7 cellular contexts compared by ENCODE assay signal in the genomic region with DNA sequence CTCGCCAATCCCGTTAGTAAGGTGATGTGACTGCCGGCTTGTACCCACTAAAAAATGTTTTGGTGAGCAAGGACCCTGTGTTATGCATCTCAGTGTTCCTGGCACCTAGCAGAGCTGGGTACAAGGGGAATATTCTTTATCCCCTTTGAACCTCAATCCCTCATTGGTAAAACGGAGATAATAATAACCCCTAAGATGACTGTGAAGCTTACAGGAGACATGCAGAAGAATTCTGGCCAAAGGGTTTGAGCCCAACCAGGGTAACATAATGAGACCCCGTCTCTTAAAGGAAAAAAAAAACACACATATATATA. TPM values are rescaled to one million over a fixed set of nuclear protein-coding genes. Genes with fewer than 3 reads are reported as not detected.
DNase-seq lines count a peak whose midpoint lies in the region; ATAC-seq and TF ChIP-seq lines count a peak whose summit lies in the region.

No MANE protein-coding gene starts in this region.

- no peak overlapping the region for H3K27ac Mint-ChIP-seq in activated CD4-positive, alpha-beta memory T cell treated with anti-CD3 and anti-CD28 coated beads, Interleukin-2, amount 10 ng/mL, durations not matched to agents 7 days and 5 days
- peak overlapping the region; percentile 98 for H3K27ac Mint-ChIP-seq in stimulated activated naive B cell treated with anti-CD40 and anti-IgM and Interleukin-4, amounts not matched to agents 10 μg/mL and 1 μg/mL and 100 μg/mL, for 72 hours

- H3K4me3 ChIP-seq in HL-60 (replicated peaks; ENCODE audit: insufficient read depth, low read length) (peak overlapping the region; percentile 70), iPS-18a (ENCODE audit: low read length) (peak overlapping the region; percentile 89)

- DNase-seq in HL-60 (ENCODE audit: low read depth in 1 of 2, low spot score in 1 of 2) (no peak), NCI-H69 (lab: John Stamatoyannopoulos, UW) (no peak)
- no peak for DNase-seq in activated CD4-positive, alpha-beta memory T cell treated with anti-CD3 and anti-CD28 coated beads, Interleukin-2, amount 10 ng/mL, durations not matched to agents 7 days and 5 days
- no peak for DNase-seq in stimulated activated naive B cell treated with anti-CD40 and anti-IgM and Interleukin-4, amounts not matched to agents 10 μg/mL and 1 μg/mL and 100 μg/mL, for 72 hours

- H3K27ac ChIP-seq in HL-60 (replicated peaks) = peak overlapping the region; percentile 69
- H3K27ac ChIP-seq in iPS-18a (ENCODE audit: low read length) = no peak overlapping the region

- H3K9me3 ChIP-seq in iPS-18a (ENCODE audit: control insufficient read depth, low read depth, low read length) = no peaks in the 10 kb centered on the region

- H3K27me3 ChIP-seq in HL-60 (ENCODE audit: insufficient read depth, poor library complexity, severe bottlenecking) = no peaks in the 10 kb centered on the region
- no peaks in the 10 kb centered on the region for H3K27me3 ChIP-seq in iPS-18a (ENCODE audit: control insufficient read depth, insufficient read depth, low read length)

- POLR2A ChIA-PET in activated CD4-positive, alpha-beta memory T cell treated with anti-CD3 and anti-CD28 coated beads, Interleukin-2, amount 10 ng/mL, durations not matched to agents 7 days and 5 days (lab: Charles Lee) = interaction anchor here (0.8 to 3.2 kb wide), 9 partner anchors 10 to 170 kb away, joined by 3 to 22 read pairs (median 3); partner anchors contain the start of genes EARS2 and UBFD1

- peaks cover 21% of the 10 kb centered on the region for H3K36me3 Mint-ChIP-seq in activated CD4-positive, alpha-beta memory T cell treated with anti-CD3 and anti-CD28 coated beads, Interleukin-2, amount 10 ng/mL, durations not matched to agents 7 days and 5 days (ENCODE audit: low read depth)
- H3K36me3 Mint-ChIP-seq in stimulated activated naive B cell treated with anti-CD40 and anti-IgM and Interleukin-4, amounts not matched to agents 10 μg/mL and 1 μg/mL and 100 μg/mL, for 72 hours = peaks cover 20 to 39% of the 10 kb centered on the region in 2 donors

- no peak for ATAC-seq in stimulated activated naive B cell treated with anti-CD40 and anti-IgM and Interleukin-4, amounts not matched to agents 10 μg/mL and 1 μg/mL and 100 μg/mL, for 72 hours (replicated peaks)
- ATAC-seq in GM21737 (IDR thresholded peaks at IDR 0.05; ENCODE audit: unreplicated experiment) = no peak
- ATAC-seq in GM18498 (IDR thresholded peaks at IDR 0.05; ENCODE audit: unreplicated experiment) = no peak

- peaks cover under 1% of the 10 kb centered on the region for H3K36me3 ChIP-seq in iPS-18a (ENCODE audit: control insufficient read depth, low read depth, low read length)

- H3K9ac ChIP-seq in iPS-18a (ENCODE audit: low read length) = peak overlapping the region; percentile 69

- peaks cover 60% of the 10 kb centered on the region for H3K4me1 Mint-ChIP-seq in activated CD4-positive, alpha-beta memory T cell treated with anti-CD3 and anti-CD28 coated beads, Interleukin-2, amount 10 ng/mL, durations not matched to agents 7 days and 5 days
- peaks cover 42 to 63% of the 10 kb centered on the region in 2 donors for H3K4me1 Mint-ChIP-seq in stimulated activated naive B cell treated with anti-CD40 and anti-IgM and Interleukin-4, amounts not matched to agents 10 μg/mL and 1 μg/mL and 100 μg/mL, for 72 hours

- TF ChIP-seq CTCF in HL-60 (IDR thresholded peaks at IDR 0.05; ENCODE audit: insufficient read depth, low read length) = no peak

- no peaks in the 10 kb centered on the region for H3K9me3 Mint-ChIP-seq in activated CD4-positive, alpha-beta memory T cell treated with anti-CD3 and anti-CD28 coated beads, Interleukin-2, amount 10 ng/mL, durations not matched to agents 7 days and 5 days
- peaks cover 2 to 6% of the 10 kb centered on the region in 2 donors for H3K9me3 Mint-ChIP-seq in stimulated activated naive B cell treated with anti-CD40 and anti-IgM and Interleukin-4, amounts not matched to agents 10 μg/mL and 1 μg/mL and 100 μg/mL, for 72 hours

- peaks cover 14% of the 10 kb centered on the region for H3K4me1 ChIP-seq in iPS-18a (ENCODE audit: control insufficient read depth, low read depth, low read length)

- peak overlapping the region; percentile 90 for H3K4me3 Mint-ChIP-seq in activated CD4-positive, alpha-beta memory T cell treated with anti-CD3 and anti-CD28 coated beads, Interleukin-2, amount 10 ng/mL, durations not matched to agents 7 days and 5 days
- H3K4me3 Mint-ChIP-seq in stimulated activated naive B cell treated with anti-CD40 and anti-IgM and Interleukin-4, amounts not matched to agents 10 μg/mL and 1 μg/mL and 100 μg/mL, for 72 hours = peak overlapping the region; percentile 87 to 97

- CTCF ChIA-PET in activated CD4-positive, alpha-beta memory T cell treated with anti-CD3 and anti-CD28 coated beads, Interleukin-2, amount 10 ng/mL, durations not matched to agents 7 days and 5 days (lab: Charles Lee) = interaction anchor here (1.8 to 1.9 kb wide), 2 partner anchors 48 to 87 kb away, joined by 5 to 6 read pairs; partner anchors contain the start of genes EARS2, NDUFAB1 and UBFD1

- no peaks in the 10 kb centered on the region for H3K27me3 Mint-ChIP-seq in activated CD4-positive, alpha-beta memory T cell treated with anti-CD3 and anti-CD28 coated beads, Interleukin-2, amount 10 ng/mL, durations not matched to agents 7 days and 5 days
- H3K27me3 Mint-ChIP-seq in stimulated activated naive B cell treated with anti-CD40 and anti-IgM and Interleukin-4, amounts not matched to agents 10 μg/mL and 1 μg/mL and 100 μg/mL, for 72 hours = no peaks in the 10 kb centered on the region

RNA-seq across cellular contexts. Expression of gene GGA2, which starts 0.9 kb away (rescaled TPM):
- total RNA-seq in activated CD4-positive, alpha-beta memory T cell treated with anti-CD3 and anti-CD28 coated beads, Interleukin-2, amount 10 ng/mL, durations not matched to agents 7 days and 5 days = 10 to 100 TPM; 95.3 to 97.8 TPM

RNA-seq across cellular contexts. Expression of gene EARS2, which starts 47.8 kb away (rescaled TPM):
- total RNA-seq in activated CD4-positive, alpha-beta memory T cell treated with anti-CD3 and anti-CD28 coated beads, Interleukin-2, amount 10 ng/mL, durations not matched to agents 7 days and 5 days = 10 to 100 TPM in 1 of 2 experiments, 1 to 10 TPM in 1; 9.3 to 11.0 TPM

RNA-seq across cellular contexts. Expression of gene UBFD1, which starts 48.1 kb away (rescaled TPM):
- 10 to 100 TPM; 36.6 to 39.7 TPM for total RNA-seq in activated CD4-positive, alpha-beta memory T cell treated with anti-CD3 and anti-CD28 coated beads, Interleukin-2, amount 10 ng/mL, durations not matched to agents 7 days and 5 days

RNA-seq across cellular contexts. Expression of gene COG7, which starts 56.4 kb away (rescaled TPM):
- 10 to 100 TPM; 18.0 to 19.0 TPM for total RNA-seq in activated CD4-positive, alpha-beta memory T cell treated with anti-CD3 and anti-CD28 coated beads, Interleukin-2, amount 10 ng/mL, durations not matched to agents 7 days and 5 days
